21 cellular contexts compared by ENCODE assay signal in the genomic region with DNA sequence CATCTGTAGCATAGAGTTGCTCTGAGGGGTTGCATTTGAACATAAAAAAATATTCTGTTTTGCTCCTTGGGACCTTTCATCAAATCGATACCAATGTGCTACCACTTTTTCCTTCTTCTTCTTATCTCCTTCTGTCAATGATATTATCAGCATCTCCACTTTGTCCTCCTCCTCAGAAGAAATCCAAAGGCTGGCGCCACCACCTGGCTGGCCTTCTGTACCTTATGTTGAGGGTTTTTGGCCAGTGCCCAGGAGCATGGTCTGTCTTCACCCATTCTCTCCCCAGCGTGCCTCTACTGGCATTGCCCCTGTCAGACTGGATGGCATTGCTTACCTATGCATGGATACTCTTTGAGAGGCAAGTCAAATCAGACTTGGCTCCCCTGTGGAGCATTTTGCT.
"Had no signal": no experiment of that assay in that cellular context is flagged by ENCODE, and none has a peak within 500 bp of the region (broad histone marks: within the 10 kb centered on the region; RNA-seq: fewer than 3 reads in every experiment).

No MANE protein-coding gene starts in this region.

- H3K27me3 ChIP-seq: brain microvascular endothelial cell, tibial nerve, uterus had no signal

- DNase-seq: activated CD4-positive, alpha-beta T cell treated with anti-CD3 and anti-CD28 coated beads for 48 hours; activated CD4-positive, CD25-positive, alpha-beta regulatory T cell; activated CD8-positive, alpha-beta T cell treated with anti-CD3 and anti-CD28 coated beads for 36 hours; activated naive CD4-positive, alpha-beta T cell treated with Interleukin-2 at 50 U/mL for 16 hours; activated T-cell treated with anti-CD3 and anti-CD28 coated beads, Interleukin-2, amount 50 U/mL, for 24 hours; aorta; brain microvascular endothelial cell; heart right ventricle; kidney glomerular epithelial cell; left ventricle myocardium inferior; mucosa of descending colon; naive B cell; psoas muscle; right cardiac atrium; uterus had no signal

- H3K4me3 ChIP-seq: coronary artery, heart right ventricle, left ventricle myocardium inferior, mucosa of descending colon, psoas muscle, tibial nerve, uterus had no signal

- ATAC-seq: activated CD8-positive, alpha-beta T cell treated with anti-CD3 and anti-CD28 coated beads for 36 hours; heart right ventricle; mucosa of descending colon; psoas muscle; right cardiac atrium had no signal

- H3K4me1 Mint-ChIP-seq: central memory CD8-positive, alpha-beta T cell; memory B cell; naive B cell had no signal

- H3K27me3 Mint-ChIP-seq: central memory CD8-positive, alpha-beta T cell; memory B cell; naive B cell had no signal

- H3K9me3 Mint-ChIP-seq: activated CD8-positive, alpha-beta T cell treated with anti-CD3 and anti-CD28 coated beads for 36 hours; activated T-cell treated with anti-CD3 and anti-CD28 coated beads, Interleukin-2, amount 50 U/mL, for 24 hours; activated T-helper 2 cell treated with anti-CD3 and anti-CD28 coated beads, Interferon-gamma antibody, Interleukin-2, Interleukin-4, amounts not matched to agents 10 μg/mL and 5 μg/mL and 100 μg/mL, durations not matched to agents 14 hours and 24 hours and 36 hours; memory B cell; stimulated activated naive CD8-positive, alpha-beta T cell treated with anti-CD3 and anti-CD28 coated beads, Interleukin-15, Interleukin-2, amounts not matched to agents 100 ng/mL and 50 ng/mL, for 24 hours had no signal

- H3K4me3 Mint-ChIP-seq: activated CD8-positive, alpha-beta T cell treated with anti-CD3 and anti-CD28 coated beads for 36 hours; activated T-cell treated with anti-CD3 and anti-CD28 coated beads, Interleukin-2, amount 50 U/mL, for 24 hours; central memory CD8-positive, alpha-beta T cell; memory B cell; naive B cell; stimulated activated naive CD8-positive, alpha-beta T cell treated with anti-CD3 and anti-CD28 coated beads, Interleukin-15, Interleukin-2, amounts not matched to agents 100 ng/mL and 50 ng/mL, for 24 hours had no signal

- H3K27ac ChIP-seq: brain microvascular endothelial cell, coronary artery, heart right ventricle, left ventricle myocardium inferior, psoas muscle, tibial nerve, uterus had no signal

- H3K36me3 Mint-ChIP-seq: memory B cell, naive B cell had no signal

- H3K36me3 ChIP-seq: brain microvascular endothelial cell, heart right ventricle, left ventricle myocardium inferior, tibial nerve, uterus had no signal

- H3K4me1 ChIP-seq: heart right ventricle, left ventricle myocardium inferior, psoas muscle, tibial nerve, uterus had no signal

- H3K9me3 ChIP-seq: heart right ventricle, left ventricle myocardium inferior, mucosa of descending colon, psoas muscle, tibial nerve, uterus had no signal

- H3K27ac Mint-ChIP-seq: activated CD8-positive, alpha-beta T cell treated with anti-CD3 and anti-CD28 coated beads for 36 hours; activated T-cell treated with anti-CD3 and anti-CD28 coated beads, Interleukin-2, amount 50 U/mL, for 24 hours; activated T-helper 2 cell treated with anti-CD3 and anti-CD28 coated beads, Interferon-gamma antibody, Interleukin-2, Interleukin-4, amounts not matched to agents 10 μg/mL and 5 μg/mL and 100 μg/mL, durations not matched to agents 14 hours and 24 hours and 36 hours; memory B cell; naive B cell; stimulated activated naive CD8-positive, alpha-beta T cell treated with anti-CD3 and anti-CD28 coated beads, Interleukin-15, Interleukin-2, amounts not matched to agents 100 ng/mL and 50 ng/mL, for 24 hours had no signal
